In genomic region chr10:72260588-72261322, GRCh38 we compare ENCODE assay signal across 1 cellular context.
TF ChIP-seq lines count a peak whose summit lies in the region.

No MANE protein-coding gene starts in this region.

TF ChIP-seq in HepG2, 621 proteins besides CTCF, POLR2A, EP300 and RAD21 (continued from another document and continues in another):
- TF ChIP-seq ZHX2 (IDR thresholded peaks at IDR 0.05; ENCODE audit: low read depth) (peak; percentile 24; the same call in 1 of the 2 replicates), ZHX2 (CRISPR knock-in tag; IDR thresholded peaks at IDR 0.05; ENCODE audit: borderline replicate concordance) (no peak), GLI4 (CRISPR knock-in tag; IDR thresholded peaks at IDR 0.05; ENCODE audit: borderline replicate concordance) (no peak; the same call in 1 of the 2 replicates), WIZ (CRISPR knock-in tag; IDR thresholded peaks at IDR 0.05) (0 out of 2 replicates have a peak, but pooled peaks have one; percentile 54), ZNF609 (CRISPR knock-in tag; IDR thresholded peaks at IDR 0.05; ENCODE audit: borderline replicate concordance) (peak; percentile 80), BRD4 (CRISPR knock-in tag; IDR thresholded peaks at IDR 0.05) (peak; percentile 62; the same call in 1 of the 2 replicates), SNAPC4 (CRISPR knock-in tag; IDR thresholded peaks at IDR 0.05) (no peak; the same call in 1 of the 2 replicates), TSC22D2 (CRISPR knock-in tag; IDR thresholded peaks at IDR 0.05; ENCODE audit: borderline replicate concordance) (no peak), PBX2 (CRISPR knock-in tag; IDR thresholded peaks at IDR 0.05) (no peak), ZNF773 (CRISPR knock-in tag; IDR thresholded peaks at IDR 0.05; ENCODE audit: borderline replicate concordance) (no peak), E2F5 (CRISPR knock-in tag; conservative IDR thresholded peaks at IDR 0.05) (no peak), ZNF615 (CRISPR knock-in tag; IDR thresholded peaks at IDR 0.05; ENCODE audit: borderline replicate concordance) (no peak), ZBTB7A (CRISPR knock-in tag; IDR thresholded peaks at IDR 0.05) (peak; percentile 100), FOXP4 (CRISPR knock-in tag; IDR thresholded peaks at IDR 0.05) (peak; percentile 55), MIER2 (CRISPR knock-in tag; IDR thresholded peaks at IDR 0.05) (no peak), TBX3 (IDR thresholded peaks at IDR 0.05; ENCODE audit: borderline replicate concordance) (no peak; the same call in 1 of the 2 replicates), PPARG (CRISPR knock-in tag; conservative IDR thresholded peaks at IDR 0.05) (peak; percentile 90), ZNF644 (CRISPR knock-in tag; IDR thresholded peaks at IDR 0.05; ENCODE audit: low read depth) (no peak), KDM6A (CRISPR knock-in tag; IDR thresholded peaks at IDR 0.05; ENCODE audit: low read depth) (no peak; the same call in 1 of the 2 replicates), THAP7 (CRISPR knock-in tag; IDR thresholded peaks at IDR 0.05) (peak; percentile 73; the same call in 1 of the 2 replicates), CREB1 (IDR thresholded peaks at IDR 0.05) (peak; percentile 60), CREB1 (CRISPR knock-in tag; IDR thresholded peaks at IDR 0.05) (peak; percentile 72), ZBTB38 (CRISPR knock-in tag; IDR thresholded peaks at IDR 0.05) (peak; percentile 56), KLF13 (CRISPR knock-in tag; IDR thresholded peaks at IDR 0.05) (no peak), ARHGAP35 (CRISPR knock-in tag; IDR thresholded peaks at IDR 0.05; ENCODE audit: borderline replicate concordance) (no peak), SMARCC2 (IDR thresholded peaks at IDR 0.05) (no peak), ZNF563 (CRISPR knock-in tag; IDR thresholded peaks at IDR 0.05) (peak; percentile 9; the same call in 1 of the 2 replicates), ZNF484 (CRISPR knock-in tag; IDR thresholded peaks at IDR 0.05; ENCODE audit: borderline replicate concordance, low read depth) (no peak), ZMAT3 (CRISPR knock-in tag; conservative IDR thresholded peaks at IDR 0.05) (peak; percentile 93), ZNF230 (CRISPR knock-in tag; IDR thresholded peaks at IDR 0.05) (no peak), HNF4G (IDR thresholded peaks at IDR 0.05; ENCODE audit: borderline replicate concordance, low read depth, low read length) (0 out of 2 replicates have a peak, but pooled peaks have one; percentile 6), HNF4G (CRISPR knock-in tag; IDR thresholded peaks at IDR 0.05; ENCODE audit: borderline replicate concordance, low read depth) (no peak), ZNF124 (CRISPR knock-in tag; IDR thresholded peaks at IDR 0.05) (no peak)
- TF ChIP-seq, protein P1, sequence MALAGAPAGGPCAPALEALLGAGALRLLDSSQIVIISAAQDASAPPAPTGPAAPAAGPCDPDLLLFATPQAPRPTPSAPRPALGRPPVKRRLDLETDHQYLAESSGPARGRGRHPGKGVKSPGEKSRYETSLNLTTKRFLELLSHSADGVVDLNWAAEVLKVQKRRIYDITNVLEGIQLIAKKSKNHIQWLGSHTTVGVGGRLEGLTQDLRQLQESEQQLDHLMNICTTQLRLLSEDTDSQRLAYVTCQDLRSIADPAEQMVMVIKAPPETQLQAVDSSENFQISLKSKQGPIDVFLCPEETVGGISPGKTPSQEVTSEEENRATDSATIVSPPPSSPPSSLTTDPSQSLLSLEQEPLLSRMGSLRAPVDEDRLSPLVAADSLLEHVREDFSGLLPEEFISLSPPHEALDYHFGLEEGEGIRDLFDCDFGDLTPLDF (CRISPR knock-in tag; IDR thresholded peaks at IDR 0.05): peak; percentile 17; the same call in 1 of the 2 replicates
